Comparison of ENCODE assay signal across 2 cellular contexts in the genomic region with DNA sequence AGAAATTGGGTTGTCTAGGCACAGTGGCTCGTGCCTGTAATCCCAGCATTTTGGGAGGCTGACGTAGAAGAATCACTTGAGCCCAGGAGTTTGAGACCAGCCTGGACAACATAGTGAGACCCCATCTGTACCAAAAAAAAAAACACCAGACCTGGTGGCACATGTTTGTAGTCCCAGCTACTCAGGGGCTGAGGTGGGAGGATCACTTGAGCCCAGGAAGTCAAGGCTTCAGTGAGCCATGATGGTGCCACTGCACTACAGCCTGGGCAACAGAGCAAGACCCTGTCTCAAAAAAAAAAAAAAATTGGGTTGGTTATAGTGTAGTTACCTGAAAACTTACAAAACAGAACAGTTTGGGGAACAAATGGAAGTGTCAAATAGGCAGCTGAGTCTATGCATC. TPM values are rescaled to one million over a fixed set of nuclear protein-coding genes. Genes with fewer than 3 reads are reported as not detected.
"Had no signal": no experiment of that assay in that cellular context is flagged by ENCODE, and none has a peak within 500 bp of the region (broad histone marks: within the 10 kb centered on the region; RNA-seq: fewer than 3 reads in every experiment).

No MANE protein-coding gene starts in this region.

RNA-seq across cellular contexts. Expression of a gene that starts 54.9 kb away (rescaled TPM):
- total RNA-seq: naive thymus-derived CD8-positive, alpha-beta T cell; osteocyte had no signal
